In genomic region chr18:57569133-57569532, GRCh38 we compare ENCODE assay signal across 27 cellular contexts.
"Had no signal": no experiment of that assay in that cellular context is flagged by ENCODE, and none has a peak within 500 bp of the region (broad histone marks: within the 10 kb centered on the region; RNA-seq: fewer than 3 reads in every experiment).

No MANE protein-coding gene starts in this region.

- H3K27ac Mint-ChIP-seq: activated CD4-positive, alpha-beta memory T cell treated with anti-CD3 and anti-CD28 coated beads for 36 hours; activated CD4-positive, alpha-beta T cell treated with anti-CD3 and anti-CD28 coated beads, Interleukin-2, amount 10 ng/mL, durations not matched to agents 7 days and 5 days; activated naive CD4-positive, alpha-beta T cell treated with anti-CD3 and anti-CD28 coated beads, Interleukin-2, amount 10 ng/mL, durations not matched to agents 7 days and 5 days; activated naive CD8-positive, alpha-beta T cell treated with anti-CD3 and anti-CD28 coated beads, Interleukin-2, amount 10 ng/mL, durations not matched to agents 7 days and 5 days; activated T-helper 17 cell treated with anti-CD3 and anti-CD28 coated beads, Interleukin-2, amount 50 U/mL, for 72 hours had no signal

- H3K27me3 Mint-ChIP-seq: activated CD4-positive, alpha-beta memory T cell treated with anti-CD3 and anti-CD28 coated beads for 36 hours; activated CD4-positive, alpha-beta T cell treated with anti-CD3 and anti-CD28 coated beads, Interleukin-2, amount 10 ng/mL, durations not matched to agents 7 days and 5 days; activated naive CD4-positive, alpha-beta T cell treated with anti-CD3 and anti-CD28 coated beads, Interleukin-2, amount 10 ng/mL, durations not matched to agents 7 days and 5 days; activated naive CD8-positive, alpha-beta T cell treated with anti-CD3 and anti-CD28 coated beads, Interleukin-2, amount 10 ng/mL, durations not matched to agents 7 days and 5 days; activated T-helper 17 cell treated with anti-CD3 and anti-CD28 coated beads, Interleukin-2, amount 50 U/mL, for 72 hours had no signal

- H3K4me1 Mint-ChIP-seq: activated CD4-positive, alpha-beta T cell treated with anti-CD3 and anti-CD28 coated beads, Interleukin-2, amount 10 ng/mL, durations not matched to agents 7 days and 5 days; activated naive CD4-positive, alpha-beta T cell treated with anti-CD3 and anti-CD28 coated beads, Interleukin-2, amount 10 ng/mL, durations not matched to agents 7 days and 5 days; activated naive CD8-positive, alpha-beta T cell treated with anti-CD3 and anti-CD28 coated beads, Interleukin-2, amount 10 ng/mL, durations not matched to agents 7 days and 5 days; activated T-helper 17 cell treated with anti-CD3 and anti-CD28 coated beads, Interleukin-2, amount 50 U/mL, for 72 hours had no signal

- H3K9me3 Mint-ChIP-seq: activated CD4-positive, alpha-beta memory T cell treated with anti-CD3 and anti-CD28 coated beads for 36 hours; activated CD4-positive, alpha-beta T cell treated with anti-CD3 and anti-CD28 coated beads, Interleukin-2, amount 10 ng/mL, durations not matched to agents 7 days and 5 days; activated naive CD4-positive, alpha-beta T cell treated with anti-CD3 and anti-CD28 coated beads, Interleukin-2, amount 10 ng/mL, durations not matched to agents 7 days and 5 days; activated naive CD8-positive, alpha-beta T cell treated with anti-CD3 and anti-CD28 coated beads, Interleukin-2, amount 10 ng/mL, durations not matched to agents 7 days and 5 days; activated T-helper 17 cell treated with anti-CD3 and anti-CD28 coated beads, Interleukin-2, amount 50 U/mL, for 72 hours had no signal

- H3K27ac ChIP-seq: adrenal gland, SK-N-MC, VCaP had no signal

- H3K4me3 Mint-ChIP-seq: activated CD4-positive, alpha-beta memory T cell treated with anti-CD3 and anti-CD28 coated beads for 36 hours; activated CD4-positive, alpha-beta T cell treated with anti-CD3 and anti-CD28 coated beads, Interleukin-2, amount 10 ng/mL, durations not matched to agents 7 days and 5 days; activated naive CD4-positive, alpha-beta T cell treated with anti-CD3 and anti-CD28 coated beads, Interleukin-2, amount 10 ng/mL, durations not matched to agents 7 days and 5 days; activated naive CD8-positive, alpha-beta T cell treated with anti-CD3 and anti-CD28 coated beads, Interleukin-2, amount 10 ng/mL, durations not matched to agents 7 days and 5 days; activated T-helper 17 cell treated with anti-CD3 and anti-CD28 coated beads, Interleukin-2, amount 50 U/mL, for 72 hours had no signal

- H3K4me1 ChIP-seq: adrenal gland had no signal

- H3K27me3 ChIP-seq: adrenal gland had no signal

- ATAC-seq: activated T-helper 17 cell treated with anti-CD3 and anti-CD28 coated beads, Interleukin-2, amount 50 U/mL, for 72 hours; Panc1; Right ventricle myocardium inferior had no signal

- DNase-seq: activated CD4-positive, alpha-beta memory T cell treated with anti-CD3 and anti-CD28 coated beads for 36 hours; activated CD4-positive, alpha-beta T cell treated with anti-CD3 and anti-CD28 coated beads, Interleukin-2, amount 10 ng/mL, durations not matched to agents 7 days and 5 days; activated CD4-positive, CD25-positive, alpha-beta regulatory T cell; activated gamma-delta T cell treated with Interleukin-2 at 50 U/mL for 16 hours; activated naive CD4-positive, alpha-beta T cell treated with anti-CD3 and anti-CD28 coated beads, Interleukin-2, amount 10 ng/mL, durations not matched to agents 7 days and 5 days; activated naive CD8-positive, alpha-beta T cell treated with anti-CD3 and anti-CD28 coated beads, Interleukin-2, amount 10 ng/mL, durations not matched to agents 7 days and 5 days; activated T-cell treated with anti-CD3 and anti-CD28 coated beads for 4 hours; activated T-cell treated with anti-CD3 and anti-CD28 coated beads, Interleukin-2, amount 50 U/mL, for 48 hours; adrenal gland; anterior cingulate cortex; cerebellar nuclear complex; Karpas-422; MM.1S; NCI-H1092 treated with DMSO at 0.1 percent for 48 hours; NCI-H1417 treated with DMSO at 0.1 percent for 48 hours; NCI-H1694; NCI-H2029; NCI-H2107; NCI-H510A treated with DMSO at 0.1 percent for 48 hours; NCI-H69; RPMI8226; T-helper 1 cell had no signal
